1 cellular context compared by ENCODE assay signal in the genomic region with DNA sequence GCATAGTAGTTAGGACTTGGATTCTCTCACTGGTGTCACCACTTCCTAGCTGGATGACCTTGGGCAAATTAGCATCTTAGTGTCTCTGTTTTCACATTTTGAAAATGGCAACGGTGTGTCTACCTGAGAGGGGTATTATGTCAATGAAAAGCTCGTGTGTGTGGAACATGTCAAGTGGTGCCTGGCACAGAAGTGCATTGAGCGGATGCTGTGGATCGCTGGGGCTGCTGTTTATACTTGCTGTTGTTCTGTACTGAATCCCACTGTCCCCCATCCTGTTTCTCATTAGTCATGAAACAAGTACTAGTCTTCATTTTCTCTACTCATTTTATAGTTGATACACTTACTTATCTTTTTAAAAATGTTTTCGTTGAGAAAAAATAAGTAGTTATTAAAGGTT.
TF ChIP-seq lines count a peak whose summit lies in the region.

No MANE protein-coding gene starts in this region.

TF ChIP-seq in HepG2, 621 proteins besides CTCF, POLR2A, EP300 and RAD21:
- TF ChIP-seq RBM22 (optimal IDR thresholded peaks at IDR 0.05; ENCODE audit: low read length): peak; percentile 71
- TF ChIP-seq CEBPG (CRISPR knock-in tag; IDR thresholded peaks at IDR 0.05): no peak
